ENCODE assay signal across 8 cellular contexts in the genomic region with DNA sequence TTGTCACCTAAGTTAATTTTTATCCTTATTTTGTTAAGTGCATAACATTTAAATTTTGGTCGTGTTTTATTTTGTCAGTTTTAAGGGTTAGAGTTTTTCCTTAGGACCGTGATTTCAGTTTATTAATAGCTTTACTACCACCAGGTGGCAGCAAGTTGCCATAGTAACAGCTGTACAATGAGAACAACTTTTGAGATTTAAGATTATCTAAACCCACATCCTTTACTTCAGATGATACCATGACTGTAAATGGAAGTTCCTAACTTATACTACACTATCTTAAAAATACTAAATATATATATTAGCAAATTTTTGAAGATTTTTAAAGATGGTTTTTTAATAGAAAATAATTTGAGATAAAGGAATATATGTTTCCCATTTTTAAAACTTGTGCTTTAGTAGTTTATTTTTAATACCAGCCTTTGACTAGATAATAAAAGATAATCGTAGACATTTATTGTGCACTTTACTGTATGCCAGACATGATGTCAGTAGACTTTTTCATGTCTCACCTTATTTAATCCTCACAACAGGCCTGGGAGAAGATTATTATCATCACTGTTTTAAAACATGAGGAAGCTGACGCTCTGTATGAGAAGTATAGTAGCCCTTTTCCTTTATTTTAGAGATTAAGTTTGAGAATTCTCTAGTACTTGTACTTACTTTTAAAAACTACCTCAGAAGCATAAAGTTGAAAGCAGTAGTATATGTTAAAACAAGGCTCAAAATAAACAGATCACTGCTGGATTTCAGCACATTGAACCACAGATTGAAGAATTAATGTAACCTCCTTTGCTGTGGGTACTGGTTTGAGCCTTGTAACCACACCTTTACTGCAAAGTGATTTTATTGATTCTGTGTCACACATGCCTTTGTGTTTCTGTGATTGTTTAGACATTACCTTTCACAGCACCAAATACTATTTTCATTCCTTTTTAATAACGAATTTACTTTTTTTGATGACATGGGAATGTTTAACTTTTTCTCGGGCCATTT. TPM values are rescaled to one million over a fixed set of nuclear protein-coding genes. Genes with fewer than 3 reads are reported as not detected.
A peak's percentile ranks its signal among the peaks of the same experiment; 100 is the strongest.
DNase-seq lines count a peak whose midpoint lies in the region; ATAC-seq, FAIRE-seq and TF ChIP-seq lines count a peak whose summit lies in the region.

No MANE protein-coding gene starts in this region.

- no peak overlapping the region for H3K27ac ChIP-seq in pancreas

- peaks cover 46% of the 10 kb centered on the region for H3K36me3 Mint-ChIP-seq in activated CD8-positive, alpha-beta T cell treated with anti-CD3 and anti-CD28 coated beads, Interleukin-2, amount 10 ng/mL, durations not matched to agents 7 days and 5 days (ENCODE audit: low read depth)

- no peaks in the 10 kb centered on the region for H3K27me3 ChIP-seq in pancreas

- H3K36me3 ChIP-seq in pancreas: peaks cover 0 to 14% (median 6%) of the 10 kb centered on the region in 3 donors

- H3K4me1 Mint-ChIP-seq in activated CD8-positive, alpha-beta T cell treated with anti-CD3 and anti-CD28 coated beads, Interleukin-2, amount 10 ng/mL, durations not matched to agents 7 days and 5 days (ENCODE audit: low read depth): peaks cover 31% of the 10 kb centered on the region

- no peak overlapping the region for H3K4me3 Mint-ChIP-seq in activated CD8-positive, alpha-beta T cell treated with anti-CD3 and anti-CD28 coated beads, Interleukin-2, amount 10 ng/mL, durations not matched to agents 7 days and 5 days

- H3K27ac Mint-ChIP-seq in activated CD8-positive, alpha-beta T cell treated with anti-CD3 and anti-CD28 coated beads, Interleukin-2, amount 10 ng/mL, durations not matched to agents 7 days and 5 days: no peak overlapping the region

- H3K4me1 ChIP-seq in pancreas: no peaks in the 10 kb centered on the region

- ATAC-seq in activated CD8-positive, alpha-beta T cell treated with anti-CD3 and anti-CD28 coated beads, Interleukin-2, amount 10 ng/mL, durations not matched to agents 7 days and 5 days: peak; percentile 72
- ATAC-seq in pancreas (peak; percentile 48 to 79 (median 73)), HG03135 (IDR thresholded peaks at IDR 0.05; ENCODE audit: unreplicated experiment) (no peak)

- no peaks in the 10 kb centered on the region for H3K27me3 Mint-ChIP-seq in activated CD8-positive, alpha-beta T cell treated with anti-CD3 and anti-CD28 coated beads, Interleukin-2, amount 10 ng/mL, durations not matched to agents 7 days and 5 days (ENCODE audit: low read depth)

- DNase-seq in NCI-H446 (lab: John Stamatoyannopoulos, UW) (peak; percentile 3 to 32), NCI-H446 treated with DMSO at 0.1 percent for 48 hours (lab: John Stamatoyannopoulos, UW) (no peak), HCEC 1CT (peak; percentile 65), NCI-H1694 treated with DMSO at 0.1 percent for 48 hours (lab: John Stamatoyannopoulos, UW) (peak; percentile 20), fibroblast of mammary gland (ENCODE audit: low read depth) (peak; percentile 62), pancreas (peak in 2 of 6 donors; percentile 3 to 17)
- DNase-seq in activated CD8-positive, alpha-beta T cell treated with anti-CD3 and anti-CD28 coated beads, Interleukin-2, amount 10 ng/mL, durations not matched to agents 7 days and 5 days: peak; percentile 71

- no peaks in the 10 kb centered on the region for H3K9me3 Mint-ChIP-seq in activated CD8-positive, alpha-beta T cell treated with anti-CD3 and anti-CD28 coated beads, Interleukin-2, amount 10 ng/mL, durations not matched to agents 7 days and 5 days (ENCODE audit: insufficient read depth)

- 41 to 47% methylated on average over 6 of the region's 6 CpGs for WGBS in pancreas, 2 donors

- TF ChIP-seq CTCF in fibroblast of mammary gland (conservative IDR thresholded peaks at IDR 0.05; ENCODE audit: control insufficient read depth, insufficient read depth, low read depth, low read length): peak; percentile 53
- TF ChIP-seq CTCF in pancreas (IDR thresholded peaks at IDR 0.05): peak in 3 of 4 donors; percentile 7 to 36 (median 20)

- H3K4me3 ChIP-seq in fibroblast of mammary gland (ENCODE audit: control insufficient read depth, low read depth, low read length) (no peak overlapping the region), pancreas (no peak overlapping the region)

- intact Hi-C loops in pancreas (cut with DNase I): no loop called here

- POLR2A ChIA-PET in activated CD8-positive, alpha-beta T cell treated with anti-CD3 and anti-CD28 coated beads, Interleukin-2, amount 10 ng/mL, durations not matched to agents 7 days and 5 days (lab: Charles Lee): interaction anchor here (0.7 kb wide), 1 partner anchor 245 kb away, joined by 4 read pairs; the partner anchor contains the start of gene ERBIN

- peak; percentile 68 for FAIRE-seq in pancreas (lab: Jason Lieb, UNC)

- CTCF ChIA-PET in activated CD8-positive, alpha-beta T cell treated with anti-CD3 and anti-CD28 coated beads, Interleukin-2, amount 10 ng/mL, durations not matched to agents 7 days and 5 days (lab: Charles Lee): interaction anchor here (0.6 to 1.4 kb wide), 7 partner anchors 10 to 268 kb away, joined by 3 to 4 read pairs (median 3); no protein-coding TSS in a partner anchor

- H3K9me3 ChIP-seq in pancreas: no peaks in the 10 kb centered on the region

RNA-seq across cellular contexts. Expression of gene SREK1, which starts 27.5 kb away (rescaled TPM):
- total RNA-seq in activated CD8-positive, alpha-beta T cell treated with anti-CD3 and anti-CD28 coated beads, Interleukin-2, amount 10 ng/mL, durations not matched to agents 7 days and 5 days: 10 to 100 TPM; 62.3 TPM
- 10 to 100 TPM; 21.1 to 37.3 (median 31.8) TPM for total RNA-seq in pancreas
- 10 to 100 TPM; 39.4 to 56.6 TPM for polyA plus RNA-seq in pancreas
